26 cellular contexts compared by ENCODE assay signal in the genomic region with DNA sequence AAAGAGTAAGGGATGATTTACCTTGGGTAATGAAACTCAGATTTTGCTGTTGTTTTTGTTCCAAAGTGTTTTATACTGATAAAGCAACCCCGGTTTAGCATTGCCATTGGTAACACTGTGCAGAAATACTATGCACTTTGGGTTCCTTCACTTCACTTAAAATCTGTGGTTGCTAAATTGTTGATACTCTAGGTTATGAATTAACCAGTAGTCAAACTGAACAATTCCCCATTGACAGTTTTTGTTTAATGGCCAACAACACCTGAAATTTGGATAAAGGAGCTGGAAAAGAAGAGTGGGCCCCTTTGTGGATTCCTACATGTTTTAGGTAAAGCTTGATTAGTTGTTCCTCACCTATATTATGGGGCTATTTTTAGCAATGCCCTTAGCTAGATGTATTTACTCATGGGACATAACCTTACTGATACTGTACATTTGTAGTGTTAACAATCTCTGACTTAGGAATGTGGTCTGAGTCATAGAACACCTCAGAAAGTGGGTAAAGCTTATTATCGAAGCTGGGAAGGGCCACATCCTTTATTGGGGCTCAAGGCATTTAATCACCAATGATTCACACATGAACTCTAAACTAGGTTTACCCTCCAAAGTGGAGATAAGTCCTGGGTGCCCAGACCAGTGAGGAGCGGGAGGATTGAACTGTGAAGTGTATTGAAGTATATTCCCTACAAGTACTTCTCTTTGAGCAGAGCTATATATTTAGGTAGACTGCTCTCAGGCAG. TPM values are rescaled to one million over a fixed set of nuclear protein-coding genes. Genes with fewer than 3 reads are reported as not detected.
DNase-seq lines count a peak whose midpoint lies in the region; ATAC-seq, FAIRE-seq and TF ChIP-seq lines count a peak whose summit lies in the region.
"Had no signal": no experiment of that assay in that cellular context is flagged by ENCODE, and none has a peak within 500 bp of the region (broad histone marks: within the 10 kb centered on the region; RNA-seq: fewer than 3 reads in every experiment).

No MANE protein-coding gene starts in this region.

- TF ChIP-seq CTCF in HEK293 (tag by site-specific recombination; IDR thresholded peaks at IDR 0.05) (no peak), RWPE2 (IDR thresholded peaks at IDR 0.05; ENCODE audit: poor library complexity, severe bottlenecking) (no peak), hepatocyte (IDR thresholded peaks at IDR 0.05; ENCODE audit: poor library complexity) (no peak)

- DNase-seq in RWPE2 (ENCODE audit: low spot score) = no peak
- peak; percentile 47 for DNase-seq in hepatocyte (ENCODE audit: low spot score)
- peak; percentile 96 for DNase-seq in small intestine
- no peak for DNase-seq in Right ventricle myocardium inferior (ENCODE audit: missing footprints)
- DNase-seq in H4 (ENCODE audit: low spot score) = no peak
- DNase-seq in AML-193 (lab: John Stamatoyannopoulos, UW) = no peak
- DNase-seq: activated CD4-positive, alpha-beta T cell treated with anti-CD3 and anti-CD28 coated beads for 4 hours; activated naive CD4-positive, alpha-beta T cell treated with Interleukin-2 at 50 U/mL for 16 hours; activated T-cell treated with anti-CD3 and anti-CD28 coated beads, Interleukin-2, amount 50 U/mL, for 4 hours; CD4-positive, alpha-beta memory T cell; hippocampal formation; lower lobe of right lung; MM.1S; NCI-H1436; NCI-H524; SHP77 treated with DMSO at 0.1 percent for 48 hours; stimulated activated naive CD8-positive, alpha-beta T cell treated with anti-CD3 and anti-CD28 coated beads, Interleukin-15, amount 100 ng/mL, for 72 hours; T-cell had no signal

- H3K36me3 ChIP-seq in HEK293 (ENCODE audit: control insufficient read depth in 2 of 2, insufficient read depth in 1 of 2, low read length in 2 of 2) = no peaks in the 10 kb centered on the region
- H3K36me3 ChIP-seq in RWPE2 (ENCODE audit: low read depth) = no peaks in the 10 kb centered on the region
- no peaks in the 10 kb centered on the region for H3K36me3 ChIP-seq in hepatocyte (replicated peaks; ENCODE audit: insufficient read depth, low read depth)
- no peaks in the 10 kb centered on the region for H3K36me3 ChIP-seq in small intestine (ENCODE audit: control insufficient read depth in 2 of 2, insufficient read depth in 2 of 2, low read length in 2 of 2)
- H3K36me3 ChIP-seq: cardiac muscle cell, lower lobe of right lung, neutrophil, tibial nerve had no signal

- H3K4me3 ChIP-seq in HEK293 (ENCODE audit: low read depth, low read length) (no peak overlapping the region), RWPE2 (ENCODE audit: severe bottlenecking) (no peak overlapping the region), hepatocyte (no peak overlapping the region), small intestine (ENCODE audit: low read depth in 1 of 2, low read length in 2 of 2) (no peak overlapping the region)
- H3K4me3 ChIP-seq: cardiac muscle cell, GM12878, lower lobe of right lung, tibial nerve had no signal

- intact Hi-C loops in Right ventricle myocardium inferior (cut with DNase I) = loop anchor here (2.0 kb wide), 1 partner anchor 57 kb away; no protein-coding TSS in a partner anchor

- POLR2A ChIA-PET in HEK293 (lab: Yijun Ruan, JAX) = interaction anchor here (0.6 kb wide), 1 partner anchor 140 kb away, joined by 3 read pairs; no protein-coding TSS in a partner anchor

- no peak for FAIRE-seq in small intestine (lab: Jason Lieb, UNC)
- FAIRE-seq: GM12878, TTC549 had no signal

- no peaks in the 10 kb centered on the region for H4K20me1 ChIP-seq in hepatocyte (ENCODE audit: insufficient read depth, poor library complexity, severe bottlenecking)

- H3K27me3 ChIP-seq in RWPE2 (ENCODE audit: insufficient read depth, poor library complexity, severe bottlenecking) = no peaks in the 10 kb centered on the region
- H3K27me3 ChIP-seq in hepatocyte = no peaks in the 10 kb centered on the region
- H3K27me3 ChIP-seq in small intestine (ENCODE audit: control insufficient read depth in 2 of 2, insufficient read depth in 2 of 2, low read length in 2 of 2) = no peaks in the 10 kb centered on the region

- peak overlapping the region; percentile 30 for H3K4me2 ChIP-seq in hepatocyte

- H3K9me3 ChIP-seq in HEK293 (ENCODE audit: control insufficient read depth, insufficient read depth, low read depth, low read length) = no peaks in the 10 kb centered on the region
- no peaks in the 10 kb centered on the region for H3K9me3 ChIP-seq in RWPE2 (ENCODE audit: severe bottlenecking)
- H3K9me3 ChIP-seq in hepatocyte (ENCODE audit: low read depth) = no peaks in the 10 kb centered on the region
- no peaks in the 10 kb centered on the region for H3K9me3 ChIP-seq in small intestine (ENCODE audit: control insufficient read depth, low read depth)
- H3K9me3 ChIP-seq: lower lobe of right lung, neutrophil, tibial nerve had no signal

- no peaks in the 10 kb centered on the region for H3K4me1 ChIP-seq in HEK293 (ENCODE audit: control insufficient read depth, insufficient read depth, low read length)
- peaks cover 11% of the 10 kb centered on the region for H3K4me1 ChIP-seq in RWPE2 (ENCODE audit: insufficient read depth, poor library complexity, severe bottlenecking)
- H3K4me1 ChIP-seq in hepatocyte (ENCODE audit: insufficient read depth) = peaks cover 28% of the 10 kb centered on the region
- H3K4me1 ChIP-seq in small intestine (ENCODE audit: control insufficient read depth in 2 of 2, insufficient read depth in 1 of 2, low read depth in 1 of 2, low read length in 1 of 2) = no peaks in the 10 kb centered on the region

- no peak overlapping the region for H3K27ac ChIP-seq in HEK293 (ENCODE audit: extremely low read depth, low read depth, low read length)
- no peak overlapping the region for H3K27ac ChIP-seq in RWPE2 (ENCODE audit: poor library complexity, severe bottlenecking)
- H3K27ac ChIP-seq in hepatocyte = peak overlapping the region; percentile 95
- no peak overlapping the region for H3K27ac ChIP-seq in small intestine (ENCODE audit: low read depth in 1 of 2, low read length in 1 of 2)
- H3K27ac ChIP-seq: cardiac muscle cell, lower lobe of right lung, neutrophil, tibial nerve had no signal

- CTCF ChIA-PET in HEK293 (lab: Yijun Ruan, JAX) = no interaction called here

- H3K79me2 ChIP-seq in hepatocyte = no peaks in the 10 kb centered on the region

- no peak overlapping the region for H2AFZ ChIP-seq in hepatocyte

- 47% methylated on average over 3 of the region's 3 CpGs for WGBS in hepatocyte (ENCODE audit: low lambda C conversion rate, missing lambda C conversion rate)
- WGBS in small intestine, 3 donors = 19 to 67% (median 32%) methylated on average over 3 of the region's 3 CpGs

- H3K9me2 ChIP-seq in hepatocyte (replicated peaks; ENCODE audit: insufficient read depth) = no peaks in the 10 kb centered on the region

- peak; percentile 87 for ATAC-seq in RWPE2 (ENCODE audit: low read depth)
- ATAC-seq in Right ventricle myocardium inferior = no peak
- ATAC-seq in HG03469 (IDR thresholded peaks at IDR 0.05; ENCODE audit: unreplicated experiment) = no peak
- ATAC-seq: activated T-cell treated with anti-CD3 and anti-CD28 coated beads, Interleukin-2, amount 50 U/mL, for 4 hours; GM12878; stimulated activated naive CD8-positive, alpha-beta T cell treated with anti-CD3 and anti-CD28 coated beads, Interleukin-15, amount 100 ng/mL, for 72 hours; T-cell had no signal

TF ChIP-seq in HEK293, 187 proteins besides CTCF, POLR2A, EP300 and RAD21:
- TF ChIP-seq SCRT1 (tag by site-specific recombination; IDR thresholded peaks at IDR 0.05; ENCODE audit: borderline replicate concordance) = no peak
- TF ChIP-seq, protein P1, sequence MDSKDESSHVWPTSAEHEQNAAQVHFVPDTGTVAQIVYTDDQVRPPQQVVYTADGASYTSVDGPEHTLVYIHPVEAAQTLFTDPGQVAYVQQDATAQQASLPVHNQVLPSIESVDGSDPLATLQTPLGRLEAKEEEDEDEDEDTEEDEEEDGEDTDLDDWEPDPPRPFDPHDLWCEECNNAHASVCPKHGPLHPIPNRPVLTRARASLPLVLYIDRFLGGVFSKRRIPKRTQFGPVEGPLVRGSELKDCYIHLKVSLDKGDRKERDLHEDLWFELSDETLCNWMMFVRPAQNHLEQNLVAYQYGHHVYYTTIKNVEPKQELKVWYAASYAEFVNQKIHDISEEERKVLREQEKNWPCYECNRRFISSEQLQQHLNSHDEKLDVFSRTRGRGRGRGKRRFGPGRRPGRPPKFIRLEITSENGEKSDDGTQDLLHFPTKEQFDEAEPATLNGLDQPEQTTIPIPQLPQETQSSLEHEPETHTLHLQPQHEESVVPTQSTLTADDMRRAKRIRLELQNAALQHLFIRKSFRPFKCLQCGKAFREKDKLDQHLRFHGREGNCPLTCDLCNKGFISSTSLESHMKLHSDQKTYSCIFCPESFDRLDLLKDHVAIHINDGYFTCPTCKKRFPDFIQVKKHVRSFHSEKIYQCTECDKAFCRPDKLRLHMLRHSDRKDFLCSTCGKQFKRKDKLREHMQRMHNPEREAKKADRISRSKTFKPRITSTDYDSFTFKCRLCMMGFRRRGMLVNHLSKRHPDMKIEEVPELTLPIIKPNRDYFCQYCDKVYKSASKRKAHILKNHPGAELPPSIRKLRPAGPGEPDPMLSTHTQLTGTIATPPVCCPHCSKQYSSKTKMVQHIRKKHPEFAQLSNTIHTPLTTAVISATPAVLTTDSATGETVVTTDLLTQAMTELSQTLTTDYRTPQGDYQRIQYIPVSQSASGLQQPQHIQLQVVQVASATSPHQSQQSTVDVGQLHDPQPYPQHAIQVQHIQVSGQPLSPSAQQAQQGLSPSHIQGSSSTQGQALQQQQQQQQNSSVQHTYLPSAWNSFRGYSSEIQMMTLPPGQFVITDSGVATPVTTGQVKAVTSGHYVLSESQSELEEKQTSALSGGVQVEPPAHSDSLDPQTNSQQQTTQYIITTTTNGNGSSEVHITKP (tag by site-specific recombination; IDR thresholded peaks at IDR 0.05) = peak; percentile 43; the same call in 1 of the 2 replicates

RNA-seq across cellular contexts. Expression of a gene that starts 29.5 kb away (rescaled TPM):
- total RNA-seq in hepatocyte = 60.0 and 66.4 TPM in 2 replicates
- polyA plus RNA-seq in hepatocyte = 26.8 and 28.1 TPM in 2 replicates
- 1 to 10 TPM; 3.2 to 5.4 (median 3.3) TPM for polyA plus RNA-seq in small intestine
- total RNA-seq in Right ventricle myocardium inferior = 25.9 TPM
- total RNA-seq in H4 (2014; rRNA removed; shearing (Covaris generic)) = 1.2 and 4.2 TPM in 2 replicates
- total RNA-seq: activated CD8-positive, alpha-beta memory T cell treated with anti-CD3 and anti-CD28 coated beads for 36 hours; activated T-cell treated with anti-CD3 and anti-CD28 coated beads, Interleukin-2, amount 50 U/mL, for 4 hours; CD4-positive, alpha-beta memory T cell had no signal
- polyA plus RNA-seq: GM12878 had no signal

Comparison
In these comparisons a context has a peak if more than half of its experiments do, and no peak if none do; other contexts are left out.
1. DNase-seq: peak in hepatocyte (single experiment) and small intestine (single experiment); none in RWPE2 (single experiment), Right ventricle myocardium inferior (single experiment), H4 (single experiment) and AML-193 (0 of 2).